Comparison of ENCODE assay signal across 9 cellular contexts in the genomic region with DNA sequence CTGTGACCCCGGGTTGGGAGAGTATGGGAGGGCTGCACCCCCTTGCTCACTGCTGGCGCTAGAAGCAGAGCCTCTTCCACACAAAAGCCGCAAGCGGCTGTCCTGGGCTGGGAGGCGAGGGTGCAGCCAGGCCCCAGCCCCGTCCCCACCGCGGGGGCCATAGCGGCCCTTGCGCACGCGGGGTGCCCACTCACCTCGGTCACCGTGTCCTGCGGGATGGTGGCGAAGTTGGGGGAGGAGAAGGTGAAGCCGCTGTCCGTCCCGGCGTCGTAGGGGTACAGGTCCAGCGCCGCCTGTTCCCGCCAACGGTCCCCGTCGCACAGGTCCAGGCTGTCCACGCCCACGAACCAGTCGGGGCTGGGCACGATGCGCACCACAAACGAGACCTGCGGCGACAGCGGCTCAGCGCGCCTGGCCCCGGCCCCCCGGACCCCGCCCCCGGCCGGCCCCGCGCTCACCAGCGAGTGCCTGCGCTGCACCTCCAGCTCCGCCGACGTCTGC. TPM values are rescaled to one million over a fixed set of nuclear protein-coding genes. Genes with fewer than 3 reads are reported as not detected.
DNase-seq lines count a peak whose midpoint lies in the region; ATAC-seq and TF ChIP-seq lines count a peak whose summit lies in the region.
"Had no signal": no experiment of that assay in that cellular context is flagged by ENCODE, and none has a peak within 500 bp of the region (broad histone marks: within the 10 kb centered on the region; RNA-seq: fewer than 3 reads in every experiment).

No MANE protein-coding gene starts in this region.

- H3K9ac ChIP-seq in neural cell (ENCODE audit: low read length), result no peak overlapping the region

- H3F3A ChIP-seq in neural cell (ENCODE audit: insufficient read depth, low read length, poor library complexity, severe bottlenecking), result no peaks in the 10 kb centered on the region

- H3K27ac ChIP-seq in heart left ventricle (no peak overlapping the region), neural cell (ENCODE audit: low read length) (no peak overlapping the region), uterus (peak overlapping the region; percentile 94 to 96)
- H3K27ac ChIP-seq in effector memory CD4-positive, alpha-beta T cell (ENCODE audit: insufficient read depth, low read length, poor library complexity, severe bottlenecking), result no peak overlapping the region

- H3K27me3 ChIP-seq in heart left ventricle (peaks cover 8 to 43% (median 21%) of the 10 kb centered on the region in 9 donors), neural cell (ENCODE audit: insufficient read depth, low read depth, low read length) (peaks cover 65% of the 10 kb centered on the region), uterus (no peaks in the 10 kb centered on the region)
- peaks cover 31% of the 10 kb centered on the region for H3K27me3 ChIP-seq in effector memory CD4-positive, alpha-beta T cell (replicated peaks; ENCODE audit: control insufficient read depth, insufficient read depth, low read length, poor library complexity, severe bottlenecking)

- ATAC-seq in heart left ventricle (no peak), Right ventricle myocardium inferior (no peak), GM18858 (IDR thresholded peaks at IDR 0.05; ENCODE audit: unreplicated experiment) (no peak), omental fat pad (ENCODE audit: low FRiP score) (no peak)

- TF ChIP-seq EP300 in neural cell (conservative IDR thresholded peaks at IDR 0.05; ENCODE audit: poor library complexity, severe bottlenecking), result no peak

- H4K20me1 ChIP-seq in neural cell (ENCODE audit: insufficient read depth), result no peaks in the 10 kb centered on the region

- no peak overlapping the region for H2AFZ ChIP-seq in neural cell (ENCODE audit: low read depth, low read length)

- WGBS in heart left ventricle, 4 donors, result 23 to 80% (median 33%) methylated on average over 2 to 50 of the region's 50 CpGs

- peak overlapping the region; percentile 13 to 74 (median 54) for H3K4me3 ChIP-seq in heart left ventricle
- peak overlapping the region; percentile 57 for H3K4me3 ChIP-seq in effector memory CD4-positive, alpha-beta T cell (ENCODE audit: insufficient read depth, low read depth, low read length, poor library complexity, severe bottlenecking)
- peak overlapping the region; percentile 51 for H3K4me3 ChIP-seq in neural cell (ENCODE audit: low read length)
- peak overlapping the region; percentile 44 to 51 for H3K4me3 ChIP-seq in uterus

- H3K36me3 ChIP-seq in heart left ventricle, result peaks cover 0 to 10% (median 0%) of the 10 kb centered on the region in 9 donors
- no peaks in the 10 kb centered on the region for H3K36me3 ChIP-seq in effector memory CD4-positive, alpha-beta T cell (ENCODE audit: control insufficient read depth, insufficient read depth, low read length)
- no peaks in the 10 kb centered on the region for H3K36me3 ChIP-seq in neural cell (ENCODE audit: insufficient read depth, low read length)
- H3K36me3 ChIP-seq in uterus, result no peaks in the 10 kb centered on the region

- no peaks in the 10 kb centered on the region for H3K79me2 ChIP-seq in neural cell (replicated peaks; ENCODE audit: insufficient read depth, low read length)

- TF ChIP-seq CTCF in heart left ventricle (IDR thresholded peaks at IDR 0.05) (no peak), neural cell (IDR thresholded peaks at IDR 0.05; ENCODE audit: poor library complexity, severe bottlenecking) (no peak), uterus (IDR thresholded peaks at IDR 0.05) (no peak), omental fat pad (IDR thresholded peaks at IDR 0.05) (no peak)

- peaks cover 0 to 57% (median 32%) of the 10 kb centered on the region in 12 donors for H3K4me1 ChIP-seq in heart left ventricle
- H3K4me1 ChIP-seq in effector memory CD4-positive, alpha-beta T cell (ENCODE audit: control insufficient read depth, insufficient read depth, low read length, poor library complexity, severe bottlenecking), result peaks cover 29% of the 10 kb centered on the region
- H3K4me1 ChIP-seq in uterus, result peaks cover 7 to 19% of the 10 kb centered on the region in 2 donors

- intact Hi-C loops in heart left ventricle (cut with DNase I) (loop anchor here in 4 of 10 donors (5.0 kb wide), 2 partner anchors 36 to 41 kb away; no protein-coding TSS in a partner anchor), Right ventricle myocardium inferior (cut with DNase I) (loop anchor here (5.0 kb wide), 1 partner anchor 36 kb away; no protein-coding TSS in a partner anchor), uterus (cut with DNase I; ENCODE audit: low total_unique reads) (no loop called here)

- DNase-seq in heart left ventricle, result peak in 1 of 5 donors; percentile 59
- DNase-seq in Right ventricle myocardium inferior (ENCODE audit: missing footprints), result no peak
- no peak for DNase-seq in effector memory CD4-positive, alpha-beta T cell
- no peak for DNase-seq in uterus
- no peak for DNase-seq in COR-L47 (lab: John Stamatoyannopoulos, UW)
- no peak for DNase-seq in omental fat pad (ENCODE audit: low spot score)
- DNase-seq: HFFc6 had no signal

- no peak for TF ChIP-seq RAD21 in neural cell (conservative IDR thresholded peaks at IDR 0.05)

- H3K4me2 ChIP-seq in neural cell (ENCODE audit: low read length), result no peak overlapping the region

- no peak for TF ChIP-seq POLR2A in heart left ventricle (IDR thresholded peaks at IDR 0.05)
- TF ChIP-seq POLR2A in uterus (IDR thresholded peaks at IDR 0.05), result no peak

- H3K9me3 ChIP-seq in heart left ventricle (no peaks in the 10 kb centered on the region), neural cell (ENCODE audit: low read length) (no peaks in the 10 kb centered on the region), uterus (no peaks in the 10 kb centered on the region)
- H3K9me3 ChIP-seq in effector memory CD4-positive, alpha-beta T cell (ENCODE audit: control insufficient read depth, low read length), result no peaks in the 10 kb centered on the region

- no peaks in the 10 kb centered on the region for H3K9me2 ChIP-seq in neural cell (ENCODE audit: insufficient read depth, low read length)

TF ChIP-seq in neural cell, 6 proteins besides CTCF, POLR2A, EP300 and RAD21:
- no peak for TF ChIP-seq SMC3 (conservative IDR thresholded peaks at IDR 0.05; ENCODE audit: poor library complexity)
- no peak for TF ChIP-seq REST (IDR thresholded peaks at IDR 0.05; ENCODE audit: borderline replicate concordance)
- TF ChIP-seq MXI1 (conservative IDR thresholded peaks at IDR 0.05; ENCODE audit: poor library complexity, severe bottlenecking), result no peak
- TF ChIP-seq TAF1 (IDR thresholded peaks at IDR 0.05; ENCODE audit: low read depth), result no peak
- no peak for TF ChIP-seq EZH2 (IDR thresholded peaks at IDR 0.05; ENCODE audit: borderline replicate concordance, insufficient read depth, low read length, poor library complexity, severe bottlenecking)
- TF ChIP-seq POLR2AphosphoS5 (IDR thresholded peaks at IDR 0.05), result no peak

RNA-seq across cellular contexts. Expression of gene SPON2, which starts 1.5 kb away (rescaled TPM):
- total RNA-seq in heart left ventricle (10 to 100 TPM in 7 of 9 donors, 1 to 10 TPM in 2; 8.8 to 36.3 (median 13.7) TPM), Right ventricle myocardium inferior (22.6 TPM), uterus (100 to 1,000 TPM in 2 of 4 donors, 10 to 100 TPM in 2; 60.6 to 262 (median 115) TPM), omental fat pad (10 to 100 TPM; 14.2 to 99.5 (median 30.1) TPM)
- polyA plus RNA-seq in heart left ventricle (10 to 100 TPM in 1 of 2 donors, 1 to 10 TPM in 1; 7.8 to 31.2 TPM), neural cell (0.57 and 0.78 TPM in 2 replicates)
- polyA minus RNA-seq in neural cell, result 0.73 and 2.1 TPM in 2 replicates

RNA-seq across cellular contexts. Expression of gene RNF212, which starts 57.5 kb away (rescaled TPM):
- total RNA-seq in heart left ventricle, result 1 to 10 TPM in 1 of 9 donors, under 1 TPM in 4, not detected in 4; 0.25 to 1.6 (median 0.43) TPM
- under 1 TPM; 0.62 to 0.65 TPM for polyA plus RNA-seq in heart left ventricle
- total RNA-seq in Right ventricle myocardium inferior, result 1.7 TPM
- polyA plus RNA-seq in neural cell, result 0.30 and 1.5 TPM in 2 replicates
- polyA minus RNA-seq in neural cell, result 1.2 TPM in 1 of 2 replicates, not detected in the other
- 10 to 100 TPM in 1 of 4 donors, 1 to 10 TPM in 2, under 1 TPM in 1; 0.77 to 13.5 (median 5.2) TPM for total RNA-seq in uterus
- 1 to 10 TPM; 3.4 to 9.3 (median 6.6) TPM for total RNA-seq in omental fat pad
- total RNA-seq: HFFc6 had no signal

Comparison
In these comparisons a context has a peak if more than half of its experiments do, and no peak if none do; other contexts are left out.
1. H3K27ac ChIP-seq: peak in uterus (2 of 2); none in heart left ventricle (0 of 12), effector memory CD4-positive, alpha-beta T cell (single experiment) and neural cell (single experiment).
2. Peak in every context shown above with its lines, with median percentiles within 50 percentile points of each other: H3K4me3 ChIP-seq.